In genomic region chr1:31644560-31645273, GRCh38 we compare ENCODE assay signal across 8 cellular contexts. TPM values are rescaled to one million over a fixed set of nuclear protein-coding genes. Genes with fewer than 3 reads are reported as not detected.
DNase-seq lines count a peak whose midpoint lies in the region; ATAC-seq and TF ChIP-seq lines count a peak whose summit lies in the region.

PEF1 (minus strand) TSS chr1:31644876; CDS start chr1:31644864, 12 bp downstream.

- intact Hi-C loops in activated T-helper 2 cell treated with anti-CD3 and anti-CD28 coated beads, Interferon-gamma antibody, Interleukin-2, Interleukin-4, amounts not matched to agents 10 μg/mL and 5 μg/mL and 100 μg/mL, durations not matched to agents 14 hours and 24 hours and 36 hours (cut with micrococcal nuclease): loop anchor here (10.0 kb wide), 2 partner anchors 120 to 430 kb away; partner anchors contain the start of genes ADGRB2 and TMEM39B
- intact Hi-C loops in naive thymus-derived CD4-positive, alpha-beta T cell (cut with micrococcal nuclease): loop anchor here (1.0 to 10.0 kb wide), 15 partner anchors 144 to 1483 kb away; partner anchors contain the start of genes BSDC1 (in 2 of the 2), KHDRBS1 (in 2 of the 2), PUM1 (in 2 of the 2) and RBBP4 (in 2 of the 2)

- H3K9me3 ChIP-seq in RWPE2 (ENCODE audit: severe bottlenecking) (no peaks in the 10 kb centered on the region), fibroblast of lung (ENCODE audit: control insufficient read depth, insufficient read depth, low read depth, low read length) (no peaks in the 10 kb centered on the region)
- H3K9me3 ChIP-seq in naive thymus-derived CD4-positive, alpha-beta T cell (ENCODE audit: control insufficient read depth in 2 of 3, low read length in 3 of 3): no peaks in the 10 kb centered on the region

- H3K27ac ChIP-seq in RWPE2 (ENCODE audit: poor library complexity, severe bottlenecking): peak within 1 kb of the TSS; percentile 79
- H3K27ac ChIP-seq in fibroblast of lung (ENCODE audit: insufficient read depth, low read length): peak within 1 kb of the TSS; percentile 96
- H3K27ac ChIP-seq in naive thymus-derived CD4-positive, alpha-beta T cell (ENCODE audit: low read depth, low read length): peak within 1 kb of the TSS; percentile 98

- H3K9me3 Mint-ChIP-seq in activated T-helper 2 cell treated with anti-CD3 and anti-CD28 coated beads, Interferon-gamma antibody, Interleukin-2, Interleukin-4, amounts not matched to agents 10 μg/mL and 5 μg/mL and 100 μg/mL, durations not matched to agents 14 hours and 24 hours and 36 hours: no peaks in the 10 kb centered on the region
- H3K9me3 Mint-ChIP-seq in naive thymus-derived CD4-positive, alpha-beta T cell: peaks cover 0 to 4% (median 0%) of the 10 kb centered on the region in 11 donors
- no peaks in the 10 kb centered on the region for H3K9me3 Mint-ChIP-seq in stimulated activated naive B cell treated with anti-CD40 and anti-IgM and Interleukin-4, amounts not matched to agents 10 μg/mL and 1 μg/mL and 100 μg/mL, for 72 hours

- peak within 1 kb of the TSS; percentile 78 for H3K4me3 ChIP-seq in RWPE2 (ENCODE audit: severe bottlenecking)
- peak within 1 kb of the TSS; percentile 42 to 92 (median 76) for H3K4me3 ChIP-seq in fibroblast of lung (replicated peaks in 1 of 4; ENCODE audit: control extremely low read depth in 1 of 4, insufficient read depth in 1 of 4, low read depth in 3 of 4, low read length in 4 of 4)
- peak within 1 kb of the TSS; percentile 91 for H3K4me3 ChIP-seq in naive thymus-derived CD4-positive, alpha-beta T cell (ENCODE audit: low read length)

- no peaks in the 10 kb centered on the region for H3K27me3 ChIP-seq in RWPE2 (ENCODE audit: insufficient read depth, poor library complexity, severe bottlenecking)
- no peaks in the 10 kb centered on the region for H3K27me3 ChIP-seq in fibroblast of lung (ENCODE audit: control insufficient read depth, insufficient read depth, low read length)
- H3K27me3 ChIP-seq in naive thymus-derived CD4-positive, alpha-beta T cell (ENCODE audit: control insufficient read depth in 2 of 2, insufficient read depth in 2 of 2, low read length in 2 of 2): no peaks in the 10 kb centered on the region

- CTCF ChIA-PET in naive thymus-derived CD4-positive, alpha-beta T cell (lab: Charles Lee): interaction anchor here (0.8 to 2.0 kb wide), 3 partner anchors 20 to 145 kb away, joined by 3 to 4 read pairs (median 4); no protein-coding TSS in a partner anchor

- TF ChIP-seq CTCF in RWPE2 (IDR thresholded peaks at IDR 0.05; ENCODE audit: poor library complexity, severe bottlenecking): no peak
- TF ChIP-seq CTCF in fibroblast of lung (conservative IDR thresholded peaks at IDR 0.05 in 1 of 2, IDR thresholded peaks at IDR 0.05 in 1 of 2; ENCODE audit: low read depth in 1 of 2, low read length in 2 of 2): no peak

- H3K36me3 Mint-ChIP-seq in activated T-helper 2 cell treated with anti-CD3 and anti-CD28 coated beads, Interferon-gamma antibody, Interleukin-2, Interleukin-4, amounts not matched to agents 10 μg/mL and 5 μg/mL and 100 μg/mL, durations not matched to agents 14 hours and 24 hours and 36 hours (ENCODE audit: low read depth): no peaks in the 10 kb centered on the region
- H3K36me3 Mint-ChIP-seq in naive thymus-derived CD4-positive, alpha-beta T cell: no peaks in the 10 kb centered on the region
- H3K36me3 Mint-ChIP-seq in stimulated activated naive B cell treated with anti-CD40 and anti-IgM and Interleukin-4, amounts not matched to agents 10 μg/mL and 1 μg/mL and 100 μg/mL, for 72 hours: peaks cover 0 to 10% of the 10 kb centered on the region in 2 donors

- H3K4me2 ChIP-seq in fibroblast of lung (ENCODE audit: extremely low read depth, insufficient read depth, low read length): peak within 1 kb of the TSS; percentile 96

- H3K4me3 Mint-ChIP-seq in activated T-helper 2 cell treated with anti-CD3 and anti-CD28 coated beads, Interferon-gamma antibody, Interleukin-2, Interleukin-4, amounts not matched to agents 10 μg/mL and 5 μg/mL and 100 μg/mL, durations not matched to agents 14 hours and 24 hours and 36 hours (ENCODE audit: low read depth): peak within 1 kb of the TSS; percentile 96
- peak within 1 kb of the TSS; percentile 92 to 100 (median 98) for H3K4me3 Mint-ChIP-seq in naive thymus-derived CD4-positive, alpha-beta T cell
- peak within 1 kb of the TSS; percentile 94 to 98 for H3K4me3 Mint-ChIP-seq in stimulated activated naive B cell treated with anti-CD40 and anti-IgM and Interleukin-4, amounts not matched to agents 10 μg/mL and 1 μg/mL and 100 μg/mL, for 72 hours

- H3K27ac Mint-ChIP-seq in activated T-helper 2 cell treated with anti-CD3 and anti-CD28 coated beads, Interferon-gamma antibody, Interleukin-2, Interleukin-4, amounts not matched to agents 10 μg/mL and 5 μg/mL and 100 μg/mL, durations not matched to agents 14 hours and 24 hours and 36 hours: peak within 1 kb of the TSS; percentile 100
- peak within 1 kb of the TSS; percentile 98 to 100 (median 99) for H3K27ac Mint-ChIP-seq in naive thymus-derived CD4-positive, alpha-beta T cell
- H3K27ac Mint-ChIP-seq in stimulated activated naive B cell treated with anti-CD40 and anti-IgM and Interleukin-4, amounts not matched to agents 10 μg/mL and 1 μg/mL and 100 μg/mL, for 72 hours: peak within 1 kb of the TSS; percentile 100

- H3K9ac ChIP-seq in fibroblast of lung (ENCODE audit: insufficient read depth, low read length): peak within 1 kb of the TSS; percentile 86

- H3K36me3 ChIP-seq in RWPE2 (ENCODE audit: low read depth) (0 out of 2 replicates have a peak, but pooled peaks cover 6% of the 10 kb centered on the region), fibroblast of lung (ENCODE audit: control insufficient read depth, insufficient read depth, low read length) (no peaks in the 10 kb centered on the region)
- H3K36me3 ChIP-seq in naive thymus-derived CD4-positive, alpha-beta T cell (ENCODE audit: control insufficient read depth in 2 of 3, insufficient read depth in 3 of 3, low read length in 3 of 3): peaks cover 0 to 9% (median 0%) of the 10 kb centered on the region in 3 experiments

- peak; percentile 99 for DNase-seq in Daoy (ENCODE audit: low read depth)
- DNase-seq in GOT3 (lab: John Stamatoyannopoulos, UW): peak; percentile 91
- DNase-seq in LoVo (ENCODE audit: low spot score): peak; percentile 98
- DNase-seq in RWPE2 (ENCODE audit: low spot score): peak; percentile 98
- peak; percentile 98 for DNase-seq in activated T-helper 2 cell treated with anti-CD3 and anti-CD28 coated beads, Interferon-gamma antibody, Interleukin-2, Interleukin-4, amounts not matched to agents 10 μg/mL and 5 μg/mL and 100 μg/mL, durations not matched to agents 14 hours and 24 hours and 36 hours (ENCODE audit: low spot score)
- peak; percentile 97 to 99 for DNase-seq in fibroblast of lung (ENCODE audit: low read depth in 2 of 2)
- peak; percentile 97 to 100 (median 99) for DNase-seq in naive thymus-derived CD4-positive, alpha-beta T cell
- DNase-seq in stimulated activated naive B cell treated with anti-CD40 and anti-IgM and Interleukin-4, amounts not matched to agents 10 μg/mL and 1 μg/mL and 100 μg/mL, for 72 hours: peak; percentile 97

- H3K4me1 ChIP-seq in RWPE2 (ENCODE audit: insufficient read depth, poor library complexity, severe bottlenecking): peaks cover 10% of the 10 kb centered on the region
- peaks cover 6% of the 10 kb centered on the region for H3K4me1 ChIP-seq in fibroblast of lung (ENCODE audit: control insufficient read depth, extremely low read depth, insufficient read depth, low read length)
- H3K4me1 ChIP-seq in naive thymus-derived CD4-positive, alpha-beta T cell (ENCODE audit: control insufficient read depth in 2 of 2, insufficient read depth in 2 of 2, low read length in 2 of 2): peaks cover 27 to 30% of the 10 kb centered on the region in 2 donors

- peaks cover 15% of the 10 kb centered on the region for H3K4me1 Mint-ChIP-seq in activated T-helper 2 cell treated with anti-CD3 and anti-CD28 coated beads, Interferon-gamma antibody, Interleukin-2, Interleukin-4, amounts not matched to agents 10 μg/mL and 5 μg/mL and 100 μg/mL, durations not matched to agents 14 hours and 24 hours and 36 hours (ENCODE audit: low read depth)
- H3K4me1 Mint-ChIP-seq in naive thymus-derived CD4-positive, alpha-beta T cell: peaks cover 18 to 47% (median 40%) of the 10 kb centered on the region in 7 donors
- peaks cover 12 to 21% of the 10 kb centered on the region in 2 donors for H3K4me1 Mint-ChIP-seq in stimulated activated naive B cell treated with anti-CD40 and anti-IgM and Interleukin-4, amounts not matched to agents 10 μg/mL and 1 μg/mL and 100 μg/mL, for 72 hours

- no peaks in the 10 kb centered on the region for H4K20me1 ChIP-seq in fibroblast of lung (ENCODE audit: control insufficient read depth, extremely low read depth, insufficient read depth, low read length)

- POLR2A ChIA-PET in naive thymus-derived CD4-positive, alpha-beta T cell (lab: Charles Lee): interaction anchor here (0.6 to 1.9 kb wide), 10 partner anchors 139 to 1061 kb away, joined by 3 to 6 read pairs (median 4); partner anchors contain the start of genes BSDC1, PTP4A2, SNRNP40 and ZCCHC17

- H2AFZ ChIP-seq in fibroblast of lung (ENCODE audit: low read length): peak within 1 kb of the TSS; percentile 87

- no peaks in the 10 kb centered on the region for H3K27me3 Mint-ChIP-seq in activated T-helper 2 cell treated with anti-CD3 and anti-CD28 coated beads, Interferon-gamma antibody, Interleukin-2, Interleukin-4, amounts not matched to agents 10 μg/mL and 5 μg/mL and 100 μg/mL, durations not matched to agents 14 hours and 24 hours and 36 hours (ENCODE audit: low read depth)
- no peaks in the 10 kb centered on the region for H3K27me3 Mint-ChIP-seq in naive thymus-derived CD4-positive, alpha-beta T cell
- no peaks in the 10 kb centered on the region for H3K27me3 Mint-ChIP-seq in stimulated activated naive B cell treated with anti-CD40 and anti-IgM and Interleukin-4, amounts not matched to agents 10 μg/mL and 1 μg/mL and 100 μg/mL, for 72 hours

- peak; percentile 84 for ATAC-seq in RWPE2 (ENCODE audit: low read depth)
- peak; percentile 94 for ATAC-seq in naive thymus-derived CD4-positive, alpha-beta T cell
- peak; percentile 90 to 95 for ATAC-seq in stimulated activated naive B cell treated with anti-CD40 and anti-IgM and Interleukin-4, amounts not matched to agents 10 μg/mL and 1 μg/mL and 100 μg/mL, for 72 hours (replicated peaks)

- peaks cover 23% of the 10 kb centered on the region for H3K79me2 ChIP-seq in fibroblast of lung (ENCODE audit: control insufficient read depth, insufficient read depth, low read length)

RNA-seq across cellular contexts. Expression of gene PEF1, which starts in this region (rescaled TPM):
- 109 and 126 TPM in 2 replicates for total RNA-seq in Daoy (2014; rRNA removed; shearing (Covaris generic))
- total RNA-seq in activated T-helper 2 cell treated with anti-CD3 and anti-CD28 coated beads, Interferon-gamma antibody, Interleukin-2, Interleukin-4, amounts not matched to agents 10 μg/mL and 5 μg/mL and 100 μg/mL, durations not matched to agents 14 hours and 24 hours and 36 hours: 56.5 and 61.5 TPM in 2 replicates
- 72.2 and 78.1 TPM in 2 replicates for total RNA-seq in fibroblast of lung
- polyA plus RNA-seq in fibroblast of lung: 72.9 and 85.3 TPM in 2 replicates
- polyA plus RNA-seq in fibroblast of lung (2012): 62.2 and 73.8 TPM in 2 replicates
- polyA minus RNA-seq in fibroblast of lung (ENCODE audit: low replicate concordance): 164 and 206 TPM in 2 replicates
- 10 to 100 TPM; 37.7 to 49.8 (median 40.8) TPM for total RNA-seq in naive thymus-derived CD4-positive, alpha-beta T cell
- polyA plus RNA-seq in naive thymus-derived CD4-positive, alpha-beta T cell: 10 to 100 TPM; 74.7 to 87.7 TPM

Comparison
In these comparisons a context has a peak if more than half of its experiments do, and no peak if none do; other contexts are left out.
1. Peak in every context shown above with its lines: DNase-seq, ATAC-seq, H3K4me3 ChIP-seq and H3K27ac ChIP-seq.